Comparison of ENCODE assay signal across 8 cellular contexts in the genomic region with DNA sequence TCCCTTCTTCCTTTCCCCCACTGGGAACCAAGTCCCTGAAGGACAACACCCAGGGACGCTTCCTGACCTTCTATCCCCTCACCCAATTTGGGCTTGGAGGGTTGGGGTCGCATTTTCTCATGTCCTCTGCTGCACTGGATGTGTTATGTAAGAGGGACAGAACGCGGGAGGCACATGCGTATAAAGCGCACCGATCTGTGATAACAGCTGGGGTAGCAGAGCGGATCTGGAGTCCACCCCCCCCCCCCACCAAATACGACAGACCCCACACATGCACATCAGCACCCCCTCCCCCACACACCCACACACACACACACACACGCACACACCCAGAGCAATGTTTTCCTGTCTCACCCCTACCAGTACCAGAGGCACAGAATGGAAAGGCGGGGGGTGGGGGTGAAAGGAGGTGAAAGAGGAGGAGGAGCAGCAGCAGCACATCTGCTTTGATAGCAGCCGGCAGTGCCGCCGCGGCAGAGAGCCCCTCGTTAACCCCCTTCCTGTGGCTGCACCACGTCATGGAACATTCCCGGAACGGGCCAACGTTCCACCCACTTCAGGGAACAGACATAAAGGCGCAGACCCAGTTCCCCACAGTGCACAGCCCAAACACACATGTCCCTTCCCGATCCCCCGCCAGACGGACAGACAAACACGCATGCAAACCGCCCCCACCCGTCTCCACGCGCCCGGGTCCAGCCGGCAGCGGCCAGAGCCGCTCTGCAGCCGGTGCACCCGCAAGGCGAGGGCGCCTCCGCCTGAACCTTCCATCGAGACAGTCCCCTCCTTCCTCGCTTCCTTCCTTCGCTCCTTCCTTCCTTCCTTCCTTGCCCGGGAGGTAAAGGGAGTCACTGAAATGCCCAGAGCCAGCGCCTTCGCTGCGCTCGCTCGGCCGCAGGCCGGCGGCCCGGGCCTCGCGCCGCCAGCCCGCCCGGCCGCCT. TPM values are rescaled to one million over a fixed set of nuclear protein-coding genes. Genes with fewer than 3 reads are reported as not detected.
DNase-seq lines count a peak whose midpoint lies in the region; ATAC-seq, FAIRE-seq and TF ChIP-seq lines count a peak whose summit lies in the region.

No MANE protein-coding gene starts in this region.

- H3K27ac ChIP-seq in HUES48 (ENCODE audit: low read depth, low read length): peak overlapping the region; percentile 92
- H3K27ac ChIP-seq in heart left ventricle: peak overlapping the region; percentile 94 to 100 (median 99)

- peak; percentile 78 for FAIRE-seq in GM12892 (lab: Jason Lieb, UNC)

- H3K4me1 ChIP-seq in HUES48 (ENCODE audit: control insufficient read depth, insufficient read depth, low read length): peaks cover 21% of the 10 kb centered on the region
- peaks cover 20% of the 10 kb centered on the region for H3K4me1 ChIP-seq in adipocyte (ENCODE audit: control insufficient read depth, insufficient read depth, low read length)
- peaks cover 0 to 61% (median 17%) of the 10 kb centered on the region in 12 donors for H3K4me1 ChIP-seq in heart left ventricle

- H3K4me3 Mint-ChIP-seq in type B pancreatic cell: peak overlapping the region; percentile 99

- H3K9me3 Mint-ChIP-seq in type B pancreatic cell: no peaks in the 10 kb centered on the region

- intact Hi-C loops in heart left ventricle (cut with DNase I): loop anchor here (2.0 to 10.0 kb wide), 17 partner anchors 18 to 278 kb away; a partner anchor contains a TSS
- intact Hi-C loops in posterior cingulate gyrus (cut with DNase I): loop anchor here (1.0 to 5.0 kb wide), 3 partner anchors 17 to 252 kb away; no protein-coding TSS in a partner anchor

- H3K9ac ChIP-seq in HUES48 (ENCODE audit: low read depth, low read length): peak overlapping the region; percentile 93
- peak overlapping the region; percentile 95 for H3K9ac ChIP-seq in adipocyte (ENCODE audit: low read length)

- H3K9me3 ChIP-seq in HUES48 (ENCODE audit: control insufficient read depth, insufficient read depth, low read length): no peaks in the 10 kb centered on the region
- H3K9me3 ChIP-seq in adipocyte (ENCODE audit: control insufficient read depth, low read length): no peaks in the 10 kb centered on the region
- H3K9me3 ChIP-seq in heart left ventricle: no peaks in the 10 kb centered on the region

- peak; percentile 93 for TF ChIP-seq POLR2A in GM12892 (IDR thresholded peaks at IDR 0.05; ENCODE audit: low read depth, low read length)
- TF ChIP-seq POLR2A in heart left ventricle (IDR thresholded peaks at IDR 0.05): peak in 1 of 2 donors; percentile 65

- WGBS in heart left ventricle, 4 donors: 0 to 2% (median 1%) methylated on average over 46 to 57 of the region's 57 CpGs

- peaks cover 24% of the 10 kb centered on the region for H3K4me1 Mint-ChIP-seq in type B pancreatic cell (ENCODE audit: unreplicated experiment)

- H3K36me3 Mint-ChIP-seq in type B pancreatic cell: no peaks in the 10 kb centered on the region

- H3K27me3 ChIP-seq in HUES48 (ENCODE audit: control insufficient read depth, insufficient read depth, low read length) (no peaks in the 10 kb centered on the region), adipocyte (replicated peaks; ENCODE audit: control insufficient read depth, insufficient read depth, low read length) (no peaks in the 10 kb centered on the region), heart left ventricle (no peaks in the 10 kb centered on the region)

- TF ChIP-seq CTCF in heart left ventricle (IDR thresholded peaks at IDR 0.05) (no peak), type B pancreatic cell (conservative IDR thresholded peaks at IDR 0.05) (no peak)

- H3K4me3 ChIP-seq in HUES48 (ENCODE audit: low read depth, low read length) (peak overlapping the region; percentile 98), adipocyte (ENCODE audit: low read length) (peak overlapping the region; percentile 98), heart left ventricle (peak overlapping the region; percentile 25 to 99 (median 93))

- no peaks in the 10 kb centered on the region for H3K36me3 ChIP-seq in HUES48 (ENCODE audit: control insufficient read depth, insufficient read depth, low read length)
- no peaks in the 10 kb centered on the region for H3K36me3 ChIP-seq in adipocyte (ENCODE audit: control insufficient read depth, insufficient read depth, low read length, severe bottlenecking)
- H3K36me3 ChIP-seq in heart left ventricle: no peaks in the 10 kb centered on the region

- peak overlapping the region; percentile 98 for H3K27ac Mint-ChIP-seq in type B pancreatic cell

- ATAC-seq in heart left ventricle: peak; percentile 62 to 74 (median 68)

- DNase-seq in GM12892 (ENCODE audit: insufficient read length) (peak; percentile 36), T follicular helper cell (ENCODE audit: low read depth) (peak; percentile 92), adipocyte (ENCODE audit: low read depth) (peak; percentile 88), heart left ventricle (peak; percentile 90 to 94 (median 93)), posterior cingulate gyrus (peak; percentile 68 to 96 (median 74)), type B pancreatic cell (ENCODE audit: extremely low spot score, unreplicated experiment) (peak; percentile 79), NCI-H2029 (lab: John Stamatoyannopoulos, UW) (no peak)

- peaks cover 27% of the 10 kb centered on the region for H3K27me3 Mint-ChIP-seq in type B pancreatic cell

RNA-seq across cellular contexts. Expression of a gene that starts 0.6 kb away (rescaled TPM):
- polyA plus RNA-seq in GM12892 (2012; ENCODE audit: missing spikeins): 4.5 TPM
- total RNA-seq in heart left ventricle (10 to 100 TPM; 11.6 to 31.2 (median 20.6) TPM), type B pancreatic cell (ENCODE audit: low replicate concordance) (12.3 and 34.1 TPM in 2 replicates)
- polyA plus RNA-seq in heart left ventricle: 1 to 10 TPM; 2.7 to 6.3 TPM
